In the genomic region with DNA sequence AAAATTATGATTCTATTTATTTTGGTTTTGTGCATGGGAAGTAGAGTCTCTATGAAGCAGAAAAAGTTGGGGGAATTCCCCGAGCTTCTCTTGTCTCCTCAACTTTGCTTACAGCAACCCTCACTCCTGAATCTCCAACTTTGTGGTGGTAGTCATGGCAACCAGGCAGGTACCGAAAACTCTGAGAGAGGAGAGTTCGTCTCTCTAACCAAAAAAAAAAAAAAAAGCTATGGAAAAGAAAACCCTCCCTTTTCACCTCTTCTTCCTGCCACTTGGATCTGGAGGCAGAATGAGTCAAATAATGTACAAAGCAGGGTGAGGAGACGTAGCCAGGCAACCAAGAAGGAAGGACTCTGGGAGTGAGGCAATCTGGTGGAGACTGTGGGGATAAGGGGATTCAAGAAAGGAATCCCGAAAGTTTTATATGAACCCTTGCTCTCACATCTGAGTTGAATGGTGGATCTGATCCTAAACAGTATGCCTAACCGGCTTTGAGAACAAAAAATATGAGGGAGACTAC, we compare ENCODE assay signal across 16 cellular contexts.
"Had no signal": no experiment of that assay in that cellular context is flagged by ENCODE, and none has a peak within 500 bp of the region (broad histone marks: within the 10 kb centered on the region; RNA-seq: fewer than 3 reads in every experiment).

No MANE protein-coding gene starts in this region.

- H3K36me3 ChIP-seq: neutrophil, tibial nerve had no signal

- H2AFZ ChIP-seq: parathyroid adenoma had no signal

- H3K9me3 ChIP-seq: neutrophil, tibial nerve had no signal

- H3K4me1 ChIP-seq: tibial nerve had no signal

- DNase-seq: activated CD4-positive, alpha-beta T cell treated with anti-CD3 and anti-CD28 coated beads, Interleukin-2, amount 10 ng/mL, durations not matched to agents 24 days and 14 days; activated CD4-positive, CD25-positive, alpha-beta regulatory T cell; activated CD8-positive, alpha-beta memory T cell treated with anti-CD3 and anti-CD28 coated beads, Interleukin-2, amount 50 U/mL, for 48 hours; activated gamma-delta T cell treated with Interleukin-2 at 50 U/mL for 16 hours; cortex of kidney; effector CD8-positive, alpha-beta T cell; foreskin melanocyte; immature natural killer cell; left cardiac atrium; naive thymus-derived CD8-positive, alpha-beta T cell; stimulated activated CD4-positive, alpha-beta T cell treated with anti-CD3 and anti-CD28 coated beads, Interleukin-12 subunit alpha, Interleukin-12 subunit beta, amount 100 ng/mL, for 4 hours; stimulated activated CD4-positive, alpha-beta T cell treated with anti-CD3 and anti-CD28 coated beads, Interleukin-2, amount 100 ng/mL, for 24 hours had no signal

- H3K27ac ChIP-seq: neutrophil, parathyroid adenoma, tibial nerve had no signal

- H3K4me3 ChIP-seq: tibial nerve had no signal

- H3K27me3 ChIP-seq: neutrophil, tibial nerve had no signal

- ATAC-seq: naive thymus-derived CD8-positive, alpha-beta T cell; stimulated activated memory B cell treated with anti-CD40 and anti-IgM and Interleukin-4, amounts not matched to agents 10 μg/mL and 1 μg/mL and 100 μg/mL, for 72 hours had no signal

- H3K9ac ChIP-seq: parathyroid adenoma had no signal
